Comparison of ENCODE assay signal across 8 cellular contexts in the genomic region with DNA sequence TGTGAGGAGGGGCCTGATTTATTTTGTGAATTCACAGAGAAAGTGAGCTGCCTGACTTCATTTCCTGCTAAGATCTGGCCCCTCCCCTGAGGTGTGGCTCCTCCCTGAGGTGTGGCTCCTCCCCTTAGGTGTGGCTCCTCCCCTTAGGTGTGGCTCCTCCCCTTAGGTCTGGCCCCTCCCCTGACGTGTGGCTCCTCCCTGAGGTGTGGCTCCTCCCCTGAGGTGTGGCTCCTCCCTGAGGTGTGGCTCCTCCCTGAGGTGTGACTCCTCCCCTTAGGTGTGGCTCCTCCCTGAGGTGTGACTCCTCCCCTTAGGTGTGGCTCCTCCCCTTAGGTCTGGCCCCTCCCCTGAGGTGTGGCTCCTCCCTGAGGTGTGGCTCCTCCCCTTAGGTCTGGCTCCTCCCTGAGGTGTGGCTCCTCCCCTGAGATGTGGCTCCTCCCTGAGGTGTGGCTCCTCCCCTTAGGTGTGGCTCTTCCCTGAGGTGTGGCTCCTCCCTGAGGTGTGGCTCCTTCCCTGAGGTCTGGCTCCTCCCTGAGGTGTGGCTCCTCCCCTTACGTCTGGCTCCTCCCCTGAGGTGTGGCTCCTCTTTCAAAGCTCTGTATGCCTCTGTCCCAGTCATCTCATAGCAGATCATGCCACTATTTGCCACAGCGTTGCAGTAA. TPM values are rescaled to one million over a fixed set of nuclear protein-coding genes. Genes with fewer than 3 reads are reported as not detected.
DNase-seq lines count a peak whose midpoint lies in the region; ATAC-seq and TF ChIP-seq lines count a peak whose summit lies in the region.
"Had no signal": no experiment of that assay in that cellular context is flagged by ENCODE, and none has a peak within 500 bp of the region (broad histone marks: within the 10 kb centered on the region; RNA-seq: fewer than 3 reads in every experiment).

No MANE protein-coding gene starts in this region.

- peak; percentile 50 for ATAC-seq in HCT116
- ATAC-seq in activated T-cell treated with anti-CD3 and anti-CD28 coated beads, Interleukin-2, amount 50 U/mL, for 72 hours (replicated peaks in 1 of 2), result peak; percentile 68 to 69
- peak; percentile 84 to 88 (median 88) for ATAC-seq in right lobe of liver
- ATAC-seq in HG03432 (IDR thresholded peaks at IDR 0.05; ENCODE audit: unreplicated experiment), result no peak
- ATAC-seq in GM18520 (IDR thresholded peaks at IDR 0.05; ENCODE audit: unreplicated experiment), result no peak

- H3K9me3 Mint-ChIP-seq in activated T-cell treated with anti-CD3 and anti-CD28 coated beads, Interleukin-2, amount 50 U/mL, for 72 hours, result peaks cover 8 to 12% of the 10 kb centered on the region in 2 donors

- H3K4me1 ChIP-seq in HCT116 (ENCODE audit: control insufficient read depth in 1 of 2, insufficient read depth in 2 of 2, low read length in 2 of 2), result peaks cover 4 to 36% of the 10 kb centered on the region in 2 experiments; a peak in 3 of 4 replicates
- H3K4me1 ChIP-seq in right lobe of liver, result no peaks in the 10 kb centered on the region

- H3K36me3 ChIP-seq in HCT116 (ENCODE audit: control insufficient read depth in 1 of 2, insufficient read depth in 2 of 2, low read length in 2 of 2) (peaks cover 0 to 14% of the 10 kb centered on the region in 2 experiments; a peak in 1 of 4 replicates), right lobe of liver (no peaks in the 10 kb centered on the region)

- intact Hi-C loops in HCT116 (cut with micrococcal nuclease) (no loop called here), right lobe of liver (cut with DNase I) (no loop called here)

- no TSS peak for BruUV-seq in HCT116 (replicated peaks; lab: Mats Ljungman, UMichigan)

- H3K4me3 Mint-ChIP-seq in activated T-cell treated with anti-CD3 and anti-CD28 coated beads, Interleukin-2, amount 50 U/mL, for 72 hours, result no peak overlapping the region

- H3K27ac Mint-ChIP-seq in activated T-cell treated with anti-CD3 and anti-CD28 coated beads, Interleukin-2, amount 50 U/mL, for 72 hours, result no peak overlapping the region

- no peaks in the 10 kb centered on the region for H3K27me3 Mint-ChIP-seq in activated T-cell treated with anti-CD3 and anti-CD28 coated beads, Interleukin-2, amount 50 U/mL, for 72 hours (ENCODE audit: low read depth)

- TF ChIP-seq CTCF in HCT116 (IDR thresholded peaks at IDR 0.05 in 2 of 3, conservative IDR thresholded peaks at IDR 0.05 in 1 of 3; ENCODE audit: borderline replicate concordance in 1 of 3, insufficient read depth in 1 of 3, low read depth in 2 of 3, low read length in 2 of 3) (no peak), right lobe of liver (IDR thresholded peaks at IDR 0.05) (no peak)

- H2AFZ ChIP-seq in HCT116 (ENCODE audit: low read depth, low read length, poor library complexity, severe bottlenecking), result no peak overlapping the region

- H3K4me3 ChIP-seq in HCT116 (replicated peaks in 1 of 2; ENCODE audit: low read depth in 1 of 2, low read length in 2 of 2) (no peak overlapping the region), right lobe of liver (no peak overlapping the region)

- H4K20me1 ChIP-seq in HCT116 (ENCODE audit: insufficient read depth), result no peaks in the 10 kb centered on the region

- H3K9me3 ChIP-seq in HCT116 (ENCODE audit: control insufficient read depth in 1 of 2, insufficient read depth in 1 of 2, low read depth in 1 of 2, low read length in 2 of 2), result peaks cover 4 to 6% of the 10 kb centered on the region in 2 experiments; a peak in 3 of 4 replicates
- H3K9me3 ChIP-seq in right lobe of liver, result peaks cover 0 to 8% (median 2%) of the 10 kb centered on the region in 4 donors

- H3K36me3 Mint-ChIP-seq in activated T-cell treated with anti-CD3 and anti-CD28 coated beads, Interleukin-2, amount 50 U/mL, for 72 hours (ENCODE audit: insufficient read depth in 2 of 2), result peaks cover 1 to 6% of the 10 kb centered on the region in 2 donors

- no peak for TF ChIP-seq RAD21 in HCT116 (IDR thresholded peaks at IDR 0.05; ENCODE audit: low read depth)

- H3K9me2 ChIP-seq in HCT116 (ENCODE audit: insufficient read depth), result no peaks in the 10 kb centered on the region

- TF ChIP-seq POLR2A in HCT116 (IDR thresholded peaks at IDR 0.05; ENCODE audit: borderline replicate concordance, extremely low read depth, insufficient read depth, insufficient read length), result no peak
- TF ChIP-seq POLR2A in right lobe of liver (IDR thresholded peaks at IDR 0.05), result peak; percentile 35

- H3K4me2 ChIP-seq in HCT116 (ENCODE audit: low read length), result peak overlapping the region; percentile 95; the same call in 1 of the 2 replicates
- H3K4me2 ChIP-seq: KMS-11 had no signal

- DNase-seq in HCT116 (ENCODE audit: low read depth, low spot score) (peak; percentile 89), right lobe of liver (peak; percentile 65 to 82 (median 80)), midbrain (lab: John Stamatoyannopoulos, UW) (no peak)
- peak; percentile 53 to 71 for DNase-seq in activated T-cell treated with anti-CD3 and anti-CD28 coated beads, Interleukin-2, amount 50 U/mL, for 72 hours

- H3K4me1 Mint-ChIP-seq in activated T-cell treated with anti-CD3 and anti-CD28 coated beads, Interleukin-2, amount 50 U/mL, for 72 hours (ENCODE audit: low read depth), result no peaks in the 10 kb centered on the region

- H3K27ac ChIP-seq in HCT116 (ENCODE audit: low read depth, low read length) (peak overlapping the region; percentile 88), right lobe of liver (no peak overlapping the region)
- H3K27ac ChIP-seq: KMS-11 had no signal

- RAD21 ChIA-PET in HCT116 (lab: Charles Lee; ENCODE audit: low non-redundant PET in 1 of 2, low total read pairs in 2 of 2, uncharacterized antibody in 2 of 2, unreplicated experiment in 2 of 2), result interaction anchor here in 1 of 2 experiments (1.0 kb wide), 1 partner anchor 91 kb away, joined by 3 read pairs; no protein-coding TSS in a partner anchor

- 19% methylated on average over 3 of the region's 3 CpGs for WGBS in right lobe of liver (ENCODE audit: insufficient coverage, low coverage, low lambda C conversion rate, missing lambda C conversion rate)

- CTCF ChIA-PET in HCT116 (lab: Charles Lee), result interaction anchor here (1.1 kb wide), 1 partner anchor 26 kb away, joined by 3 read pairs; no protein-coding TSS in a partner anchor

- H3K27me3 ChIP-seq in HCT116 (ENCODE audit: insufficient read depth, low read length) (no peaks in the 10 kb centered on the region), right lobe of liver (no peaks in the 10 kb centered on the region)

- POLR2A ChIA-PET in HCT116 (lab: Charles Lee), result no interaction called here

- peaks cover 62% of the 10 kb centered on the region for H3K79me2 ChIP-seq in HCT116 (ENCODE audit: insufficient read depth, low read length)

- H3K9ac ChIP-seq in HCT116 (ENCODE audit: low read length), result no peak overlapping the region
- H3K9ac ChIP-seq: KMS-11 had no signal

TF ChIP-seq in HCT116, 20 proteins besides CTCF, POLR2A, EP300 and RAD21:
- TF ChIP-seq EZH2 (IDR thresholded peaks at IDR 0.05), result no peak
- no peak for TF ChIP-seq YY1 (IDR thresholded peaks at IDR 0.05; ENCODE audit: extremely low read depth, insufficient replicate concordance, low read depth, low read length)
- peak; percentile 34; the same call in 1 of the 2 replicates for TF ChIP-seq POLR2AphosphoS5 (IDR thresholded peaks at IDR 0.05; ENCODE audit: low read depth, low read length)
TF ChIP-seq in HCT116: peak in this region for 1.

TF ChIP-seq in PFSK-1, 5 proteins besides CTCF, POLR2A, EP300 and RAD21:
- TF ChIP-seq TAF1 (IDR thresholded peaks at IDR 0.05; ENCODE audit: borderline replicate concordance, insufficient read depth, low read length) (no peak), POLR2AphosphoS5 (IDR thresholded peaks at IDR 0.05; ENCODE audit: low read depth, low read length) (0 out of 2 replicates have a peak, but pooled peaks have one; percentile 20)

RNA-seq across cellular contexts. Expression of gene LRRC3, which starts 26.9 kb away (rescaled TPM):
- total RNA-seq in HCT116 (2021; ENCODE audit: unreplicated experiment), result 7.5 TPM
- polyA plus RNA-seq in HCT116 (2012), result 5.6 and 5.9 TPM in 2 replicates
- 4.6 TPM for polyA plus RNA-seq in PFSK-1 (2012; ENCODE audit: insufficient read length, low read depth)
- 1 to 10 TPM; 2.8 to 3.8 TPM for total RNA-seq in activated T-cell treated with anti-CD3 and anti-CD28 coated beads, Interleukin-2, amount 50 U/mL, for 72 hours
- 10 to 100 TPM in 5 of 6 experiments, 1 to 10 TPM in 1; 7.5 to 19.3 (median 13.9) TPM for total RNA-seq in right lobe of liver

Comparison
In these comparisons a context has a peak if more than half of its experiments do, and no peak if none do; other contexts are left out.
1. ATAC-seq: peak in HCT116 (single experiment), activated T-cell treated with anti-CD3 and anti-CD28 coated beads, Interleukin-2, amount 50 U/mL, for 72 hours (2 of 2) and right lobe of liver (4 of 4); none in HG03432 (single experiment) and GM18520 (single experiment).